In genomic region chr20:53974785-53975555, GRCh38 we compare ENCODE assay signal across 32 cellular contexts.
"Had no signal": no experiment of that assay in that cellular context is flagged by ENCODE, and none has a peak within 500 bp of the region (broad histone marks: within the 10 kb centered on the region; RNA-seq: fewer than 3 reads in every experiment).

No MANE protein-coding gene starts in this region.

- H3K27me3 ChIP-seq: brain microvascular endothelial cell, heart right ventricle, testis had no signal

- H3K36me3 Mint-ChIP-seq: activated CD4-positive, alpha-beta memory T cell treated with anti-CD3 and anti-CD28 coated beads for 36 hours; stimulated activated effector memory CD8-positive, alpha-beta T cell treated with anti-CD3 and anti-CD28 coated beads, Interleukin-12 subunit alpha, Interleukin-12 subunit beta, amount 100 ng/mL, for 72 hours had no signal

- ATAC-seq: activated CD4-positive, CD25-positive, alpha-beta regulatory T cell treated with anti-CD3 and anti-CD28 coated beads, Interleukin-2, amount 50 U/mL, for 24 hours; esophagus mucosa; foreskin keratinocyte; heart right ventricle; lower lobe of right lung; natural killer cell treated with Interleukin-12 subunit alpha and Interleukin-12 subunit beta and Interleukin-15 and Interleukin-18, amount 100 ng/mL, for 72 hours; sciatic nerve; stimulated activated effector memory CD8-positive, alpha-beta T cell treated with anti-CD3 and anti-CD28 coated beads, Interleukin-12 subunit alpha, Interleukin-12 subunit beta, amount 100 ng/mL, for 72 hours; stimulated activated naive CD8-positive, alpha-beta T cell treated with anti-CD3 and anti-CD28 coated beads, Interleukin-15, amount 100 ng/mL, for 72 hours had no signal

- H3K27me3 Mint-ChIP-seq: activated CD4-positive, alpha-beta memory T cell treated with anti-CD3 and anti-CD28 coated beads for 36 hours; progenitor cell of endocrine pancreas had no signal

- DNase-seq: activated CD4-positive, alpha-beta memory T cell treated with anti-CD3 and anti-CD28 coated beads for 36 hours; activated CD4-positive, alpha-beta T cell treated with anti-CD3 and anti-CD28 coated beads, Interleukin-2, amount 10 ng/mL, durations not matched to agents 24 days and 14 days; activated CD8-positive, alpha-beta memory T cell treated with anti-CD3 and anti-CD28 coated beads, Interleukin-2, amount 50 U/mL, for 4 hours; activated effector memory CD4-positive, alpha-beta T cell treated with anti-CD3 and anti-CD28 coated beads, Interleukin-2, amount 50 U/mL, for 16 hours; activated naive CD4-positive, alpha-beta T cell treated with anti-CD3 and anti-CD28 coated beads for 36 hours; activated T-cell treated with anti-CD3 and anti-CD28 coated beads, Interleukin-2, amount 50 U/mL, for 1 hour; amniotic stem cell; brain microvascular endothelial cell; central memory CD4-positive, alpha-beta T cell; endodermal cell; foreskin keratinocyte; heart right ventricle; kidney glomerular epithelial cell; lower lobe of right lung; mesenchymal stem cell; retina; stimulated activated CD4-positive, alpha-beta T cell treated with anti-CD3 and anti-CD28 coated beads, Interleukin-12 subunit alpha, Interleukin-12 subunit beta, amount 100 ng/mL, for 4 hours; stimulated activated CD4-positive, alpha-beta T cell treated with anti-CD3 and anti-CD28 coated beads, Interleukin-4, amount 100 ng/mL, for 1 hour; stimulated activated naive CD8-positive, alpha-beta T cell treated with anti-CD3 and anti-CD28 coated beads, Interleukin-15, amount 100 ng/mL, for 72 hours; T-helper 1 cell; T-helper 9 cell; testis; trophoblast cell; WERI-Rb-1 had no signal

- H3K36me3 ChIP-seq: brain microvascular endothelial cell, heart right ventricle, lower lobe of right lung, WERI-Rb-1 had no signal

- H3K27ac ChIP-seq: brain microvascular endothelial cell, foreskin keratinocyte, heart right ventricle, lower lobe of right lung, testis, WERI-Rb-1 had no signal

- H3K4me3 ChIP-seq: heart right ventricle, lower lobe of right lung, skin epidermis, testis had no signal

- H3K4me3 Mint-ChIP-seq: activated CD4-positive, alpha-beta memory T cell treated with anti-CD3 and anti-CD28 coated beads for 36 hours; activated CD4-positive, alpha-beta T cell treated with anti-CD3 and anti-CD28 coated beads, Interleukin-2, amount 10 ng/mL, durations not matched to agents 24 days and 14 days; activated naive CD4-positive, alpha-beta T cell treated with anti-CD3 and anti-CD28 coated beads for 36 hours; activated T-helper 1 cell treated with anti-CD3 and anti-CD28 coated beads, Interleukin-12 subunit alpha, Interleukin-12 subunit beta, Interleukin-2, Interleukin-4 antibody, amounts not matched to agents 30 ng/mL and 10 ng/mL and 1 ng/mL, durations not matched to agents 14 hours and 24 hours and 36 hours; endodermal cell; natural killer cell treated with Interleukin-12 subunit alpha and Interleukin-12 subunit beta and Interleukin-15 and Interleukin-18, amount 100 ng/mL, for 72 hours; stimulated activated effector memory CD8-positive, alpha-beta T cell treated with anti-CD3 and anti-CD28 coated beads, Interleukin-12 subunit alpha, Interleukin-12 subunit beta, amount 100 ng/mL, for 72 hours; stimulated activated naive CD8-positive, alpha-beta T cell treated with anti-CD3 and anti-CD28 coated beads, Interleukin-15, amount 100 ng/mL, for 72 hours had no signal

- H3K4me1 Mint-ChIP-seq: activated CD4-positive, alpha-beta T cell treated with anti-CD3 and anti-CD28 coated beads, Interleukin-2, amount 10 ng/mL, durations not matched to agents 24 days and 14 days; endodermal cell; stimulated activated effector memory CD8-positive, alpha-beta T cell treated with anti-CD3 and anti-CD28 coated beads, Interleukin-12 subunit alpha, Interleukin-12 subunit beta, amount 100 ng/mL, for 72 hours; stimulated activated naive CD8-positive, alpha-beta T cell treated with anti-CD3 and anti-CD28 coated beads, Interleukin-15, amount 100 ng/mL, for 72 hours had no signal

- H3K9me3 ChIP-seq: lower lobe of right lung, testis had no signal

- H3K27ac Mint-ChIP-seq: activated CD4-positive, alpha-beta memory T cell treated with anti-CD3 and anti-CD28 coated beads for 36 hours; activated CD4-positive, alpha-beta T cell treated with anti-CD3 and anti-CD28 coated beads, Interleukin-2, amount 10 ng/mL, durations not matched to agents 24 days and 14 days; activated naive CD4-positive, alpha-beta T cell treated with anti-CD3 and anti-CD28 coated beads for 36 hours; activated T-helper 1 cell treated with anti-CD3 and anti-CD28 coated beads, Interleukin-12 subunit alpha, Interleukin-12 subunit beta, Interleukin-2, Interleukin-4 antibody, amounts not matched to agents 30 ng/mL and 10 ng/mL and 1 ng/mL, durations not matched to agents 14 hours and 24 hours and 36 hours; endodermal cell; natural killer cell treated with Interleukin-12 subunit alpha and Interleukin-12 subunit beta and Interleukin-15 and Interleukin-18, amount 100 ng/mL, for 72 hours; progenitor cell of endocrine pancreas; stimulated activated effector memory CD8-positive, alpha-beta T cell treated with anti-CD3 and anti-CD28 coated beads, Interleukin-12 subunit alpha, Interleukin-12 subunit beta, amount 100 ng/mL, for 72 hours; stimulated activated naive CD8-positive, alpha-beta T cell treated with anti-CD3 and anti-CD28 coated beads, Interleukin-15, amount 100 ng/mL, for 72 hours had no signal

- H3K4me1 ChIP-seq: foreskin keratinocyte, lower lobe of right lung, testis had no signal
